18 cellular contexts compared by ENCODE assay signal in the genomic region with DNA sequence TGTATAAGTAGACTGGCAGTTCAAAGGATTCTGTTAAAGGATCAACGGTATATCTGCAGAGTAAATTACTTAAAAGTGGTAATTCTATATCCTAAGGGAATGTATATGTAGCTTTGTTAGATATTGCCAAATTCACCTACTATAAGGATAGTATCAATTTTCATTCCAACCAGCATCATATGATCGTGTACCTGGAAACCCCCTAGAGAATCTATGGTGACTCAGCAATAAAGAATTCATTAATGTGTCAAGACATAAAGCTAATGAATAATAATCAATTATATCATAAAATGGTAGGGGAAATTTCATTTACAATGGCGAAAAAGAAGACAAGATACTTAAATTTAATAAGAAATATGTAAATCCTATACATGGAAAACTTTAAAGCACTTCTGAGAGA.
DNase-seq lines count a peak whose midpoint lies in the region; ATAC-seq, FAIRE-seq and TF ChIP-seq lines count a peak whose summit lies in the region.
"Had no signal": no experiment of that assay in that cellular context is flagged by ENCODE, and none has a peak within 500 bp of the region (broad histone marks: within the 10 kb centered on the region; RNA-seq: fewer than 3 reads in every experiment).

No MANE protein-coding gene starts in this region.

- H3K4me2 ChIP-seq in HCT116 (ENCODE audit: low read length) (no peak overlapping the region), K562 (ENCODE audit: insufficient read depth, low read length) (no peak overlapping the region)
- H3K4me2 ChIP-seq: BLaER1 treated with 17β-estradiol and CSF1 and Interleukin-3, amounts not matched to agents 10 nM and 100 nM had no signal

- no peaks in the 10 kb centered on the region for H3K9me3 ChIP-seq in HCT116 (ENCODE audit: control insufficient read depth in 1 of 2, insufficient read depth in 1 of 2, low read depth in 1 of 2, low read length in 2 of 2)
- no peaks in the 10 kb centered on the region for H3K9me3 ChIP-seq in K562 (replicated peaks; ENCODE audit: control insufficient read depth, insufficient read depth, low read depth, low read length)
- H3K9me3 ChIP-seq in upper lobe of right lung = no peaks in the 10 kb centered on the region

- H3K4me1 ChIP-seq in HCT116 (ENCODE audit: control insufficient read depth in 1 of 2, insufficient read depth in 2 of 2, low read length in 2 of 2) (peaks cover 0 to 20% of the 10 kb centered on the region in 2 experiments; a peak in 2 of 4 replicates), K562 (replicated peaks in 1 of 2; ENCODE audit: control insufficient read depth in 2 of 2, insufficient read depth in 2 of 2, low read length in 2 of 2) (no peaks in the 10 kb centered on the region), upper lobe of right lung (no peaks in the 10 kb centered on the region)

- H3K9me1 ChIP-seq in K562 (ENCODE audit: control insufficient read depth, insufficient read depth, low read length) = no peaks in the 10 kb centered on the region

- H2AFZ ChIP-seq in HCT116 (ENCODE audit: low read depth, low read length, poor library complexity, severe bottlenecking) = peak overlapping the region; percentile 50
- no peak overlapping the region for H2AFZ ChIP-seq in K562 (ENCODE audit: low read depth, low read length)

- H3K9me2 ChIP-seq in HCT116 (ENCODE audit: insufficient read depth) = no peaks in the 10 kb centered on the region

- intact Hi-C loops in HCT116 (cut with micrococcal nuclease) (no loop called here), K562 (cut with micrococcal nuclease) (no loop called here), upper lobe of right lung (cut with DNase I) (no loop called here)

- no peak for ATAC-seq in HCT116
- ATAC-seq in K562 = no peak
- ATAC-seq in upper lobe of right lung = no peak

- no peaks in the 10 kb centered on the region for H3K79me2 ChIP-seq in HCT116 (ENCODE audit: insufficient read depth, low read length)
- H3K79me2 ChIP-seq in K562 (ENCODE audit: control insufficient read depth, insufficient read depth, low read length) = no peaks in the 10 kb centered on the region

- no peak for TF ChIP-seq CTCF in HCT116 (IDR thresholded peaks at IDR 0.05 in 2 of 3, conservative IDR thresholded peaks at IDR 0.05 in 1 of 3; ENCODE audit: borderline replicate concordance in 1 of 3, insufficient read depth in 1 of 3, low read depth in 2 of 3, low read length in 2 of 3)
- no peak for TF ChIP-seq CTCF in K562 (IDR thresholded peaks at IDR 0.05 in 2 of 3, conservative IDR thresholded peaks at IDR 0.05 in 1 of 3; ENCODE audit: insufficient read depth in 2 of 3, low read depth in 1 of 3, low read length in 3 of 3)
- no peak for TF ChIP-seq CTCF in upper lobe of right lung (IDR thresholded peaks at IDR 0.05)

- no peak for FAIRE-seq in K562 (lab: Jason Lieb, UNC)
- FAIRE-seq in urothelium cell line (lab: Jason Lieb, UNC) = no peak
- FAIRE-seq: GM12892, GM19239 had no signal

- H4K20me1 ChIP-seq in HCT116 (ENCODE audit: insufficient read depth) (no peaks in the 10 kb centered on the region), K562 (replicated peaks; ENCODE audit: control insufficient read depth, insufficient read depth, low read length) (no peaks in the 10 kb centered on the region)
- H4K20me1 ChIP-seq: BLaER1 treated with 17β-estradiol and CSF1 and Interleukin-3, amounts not matched to agents 10 nM and 100 nM had no signal

- TF ChIP-seq POLR2A in HCT116 (IDR thresholded peaks at IDR 0.05; ENCODE audit: borderline replicate concordance, extremely low read depth, insufficient read depth, insufficient read length) = no peak
- no peak for TF ChIP-seq POLR2A in K562 (conservative IDR thresholded peaks at IDR 0.05)

- CTCF ChIA-PET in HCT116 (lab: Charles Lee) (no interaction called here), K562 (lab: Yijun Ruan, JAX; ENCODE audit: low intra/inter-chr PET ratio) (interaction anchor here (0.6 kb wide), 1 partner anchor 288 kb away, joined by 3 read pairs; no protein-coding TSS in a partner anchor)

- no peaks in the 10 kb centered on the region for H3K27me3 ChIP-seq in HCT116 (ENCODE audit: insufficient read depth, low read length)
- H3K27me3 ChIP-seq in K562 (ENCODE audit: control insufficient read depth in 2 of 2, insufficient read depth in 2 of 2, low read length in 2 of 2) = no peaks in the 10 kb centered on the region
- H3K27me3 ChIP-seq in upper lobe of right lung = no peaks in the 10 kb centered on the region
- H3K27me3 ChIP-seq: BLaER1 treated with 17β-estradiol and CSF1 and Interleukin-3, amounts not matched to agents 10 nM and 100 nM had no signal

- no peak overlapping the region for H3K9ac ChIP-seq in HCT116 (ENCODE audit: low read length)
- no peak overlapping the region for H3K9ac ChIP-seq in K562 (ENCODE audit: insufficient read depth in 1 of 2, low read depth in 2 of 2, low read length in 2 of 2)
- H3K9ac ChIP-seq: BLaER1 treated with 17β-estradiol and CSF1 and Interleukin-3, amounts not matched to agents 10 nM and 100 nM had no signal

- 2% methylated on average over 3 of the region's 3 CpGs for WGBS in K562 (ENCODE audit: insufficient coverage, low coverage, missing lambda C conversion rate)

- TF ChIP-seq EP300 in K562 (IDR thresholded peaks at IDR 0.05; ENCODE audit: low read length) = no peak

- DNase-seq in NCI-H2171 treated with DMSO at 0.1 percent for 48 hours (lab: John Stamatoyannopoulos, UW) (peak; percentile 4), NCI-H2171 (lab: John Stamatoyannopoulos, UW) (no peak), HCT116 (ENCODE audit: low read depth, low spot score) (no peak), K562 (ENCODE audit: extremely low read depth in 1 of 4, low spot score in 3 of 4) (no peak), upper lobe of right lung (no peak), urothelium cell line (ENCODE audit: low spot score) (no peak), SKM-1 treated with dmso at 0.1 percent for 144 hours (lab: John Stamatoyannopoulos, UW; ENCODE audit: unreplicated experiment) (no peak)
- DNase-seq: 8988T; ACHN; CD4-positive, CD25-positive, alpha-beta regulatory T cell; DMS79 treated with DMSO at 0.1 percent for 48 hours; EL; GDM1; GOT3; H9 had no signal

- H3K4me3 ChIP-seq in HCT116 (replicated peaks in 1 of 2; ENCODE audit: low read depth in 1 of 2, low read length in 2 of 2) = no peak overlapping the region
- no peak overlapping the region for H3K4me3 ChIP-seq in K562
- H3K4me3 ChIP-seq in upper lobe of right lung = no peak overlapping the region
- H3K4me3 ChIP-seq: BLaER1 treated with 17β-estradiol and CSF1 and Interleukin-3, amounts not matched to agents 10 nM and 100 nM had no signal

- POLR2A ChIA-PET in HCT116 (lab: Charles Lee) (no interaction called here), K562 (lab: Yijun Ruan, JAX) (interaction anchor here (0.6 kb wide), 1 partner anchor 222 kb away, joined by 3 read pairs; no protein-coding TSS in a partner anchor)

- TF ChIP-seq RAD21 in HCT116 (IDR thresholded peaks at IDR 0.05; ENCODE audit: low read depth) (no peak), K562 (CRISPR knock-in tag; conservative IDR thresholded peaks at IDR 0.05 in 1 of 2, IDR thresholded peaks at IDR 0.05 in 1 of 2) (no peak)

- BruUV-seq in HCT116 (replicated peaks; lab: Mats Ljungman, UMichigan) (no TSS peak), K562 (replicated peaks; lab: Mats Ljungman, UMichigan) (no TSS peak)

- H3K36me3 ChIP-seq in HCT116 (ENCODE audit: control insufficient read depth in 1 of 2, insufficient read depth in 2 of 2, low read length in 2 of 2) = no peaks in the 10 kb centered on the region
- no peaks in the 10 kb centered on the region for H3K36me3 ChIP-seq in K562 (ENCODE audit: control insufficient read depth, insufficient read depth, low read length)
- no peaks in the 10 kb centered on the region for H3K36me3 ChIP-seq in upper lobe of right lung
- H3K36me3 ChIP-seq: BLaER1 treated with 17β-estradiol and CSF1 and Interleukin-3, amounts not matched to agents 10 nM and 100 nM had no signal

- in situ Hi-C loops in K562 (cut with MboI) = no loop called here

- H3K27ac ChIP-seq in HCT116 (ENCODE audit: low read depth, low read length) (no peak overlapping the region), K562 (ENCODE audit: extremely low read depth, low read depth, low read length) (no peak overlapping the region), upper lobe of right lung (no peak overlapping the region)
- H3K27ac ChIP-seq: BLaER1 treated with 17β-estradiol and CSF1 and Interleukin-3, amounts not matched to agents 10 nM and 100 nM had no signal

- RAD21 ChIA-PET in HCT116 (lab: Charles Lee; ENCODE audit: low non-redundant PET in 1 of 2, low total read pairs in 2 of 2, uncharacterized antibody in 2 of 2, unreplicated experiment in 2 of 2) = no interaction called here

TF ChIP-seq in HCT116, 20 proteins besides CTCF, POLR2A, EP300 and RAD21:
- no peak for TF ChIP-seq SRF (IDR thresholded peaks at IDR 0.05; ENCODE audit: low read depth)

TF ChIP-seq in K562, 482 proteins besides CTCF, POLR2A, EP300 and RAD21 (continues in another document):
- TF ChIP-seq ESRRA (IDR thresholded peaks at IDR 0.05; ENCODE audit: borderline replicate concordance, low read depth) (no peak), HDAC1 (IDR thresholded peaks at IDR 0.05) (no peak), RBM25 (IDR thresholded peaks at IDR 0.05; ENCODE audit: low read depth, low read length, severe bottlenecking) (no peak), MAFG (tag; conservative IDR thresholded peaks at IDR 0.05) (peak; percentile 52), ESRRB (CRISPR knock-in tag; IDR thresholded peaks at IDR 0.05; ENCODE audit: borderline replicate concordance) (no peak), CBFA2T3 (IDR thresholded peaks at IDR 0.05) (no peak), TEAD1 (CRISPR knock-in tag; IDR thresholded peaks at IDR 0.05) (no peak), ZNF146 (CRISPR knock-in tag; IDR thresholded peaks at IDR 0.05; ENCODE audit: unreplicated experiment) (no peak), RBBP5 (IDR thresholded peaks at IDR 0.05; ENCODE audit: borderline replicate concordance, insufficient read depth, low read length, poor library complexity, severe bottlenecking) (no peak), MAFF (IDR thresholded peaks at IDR 0.05; ENCODE audit: low read length) (0 out of 2 replicates have a peak, but pooled peaks have one; percentile 11), ZNF780A (CRISPR knock-in tag; IDR thresholded peaks at IDR 0.05) (no peak), FOXA1 (IDR thresholded peaks at IDR 0.05; ENCODE audit: borderline replicate concordance) (no peak)
- TF ChIP-seq, protein P1, sequence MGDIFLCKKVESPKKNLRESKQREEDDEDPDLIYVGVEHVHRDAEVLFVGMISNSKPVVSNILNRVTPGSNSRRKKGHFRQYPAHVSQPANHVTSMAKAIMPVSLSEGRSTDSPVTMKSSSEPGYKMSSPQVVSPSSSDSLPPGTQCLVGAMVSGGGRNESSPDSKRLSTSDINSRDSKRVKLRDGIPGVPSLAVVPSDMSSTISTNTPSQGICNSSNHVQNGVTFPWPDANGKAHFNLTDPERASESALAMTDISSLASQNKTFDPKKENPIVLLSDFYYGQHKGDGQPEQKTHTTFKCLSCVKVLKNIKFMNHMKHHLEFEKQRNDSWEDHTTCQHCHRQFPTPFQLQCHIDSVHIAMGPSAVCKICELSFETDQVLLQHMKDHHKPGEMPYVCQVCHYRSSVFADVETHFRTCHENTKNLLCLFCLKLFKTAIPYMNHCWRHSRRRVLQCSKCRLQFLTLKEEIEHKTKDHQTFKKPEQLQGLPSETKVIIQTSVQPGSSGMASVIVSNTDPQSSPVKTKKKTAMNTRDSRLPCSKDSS (IDR thresholded peaks at IDR 0.05; ENCODE audit: low read depth, partially characterized antibody) = no peak
